Comparison of ENCODE assay signal across 1 cellular context in the genomic region with DNA sequence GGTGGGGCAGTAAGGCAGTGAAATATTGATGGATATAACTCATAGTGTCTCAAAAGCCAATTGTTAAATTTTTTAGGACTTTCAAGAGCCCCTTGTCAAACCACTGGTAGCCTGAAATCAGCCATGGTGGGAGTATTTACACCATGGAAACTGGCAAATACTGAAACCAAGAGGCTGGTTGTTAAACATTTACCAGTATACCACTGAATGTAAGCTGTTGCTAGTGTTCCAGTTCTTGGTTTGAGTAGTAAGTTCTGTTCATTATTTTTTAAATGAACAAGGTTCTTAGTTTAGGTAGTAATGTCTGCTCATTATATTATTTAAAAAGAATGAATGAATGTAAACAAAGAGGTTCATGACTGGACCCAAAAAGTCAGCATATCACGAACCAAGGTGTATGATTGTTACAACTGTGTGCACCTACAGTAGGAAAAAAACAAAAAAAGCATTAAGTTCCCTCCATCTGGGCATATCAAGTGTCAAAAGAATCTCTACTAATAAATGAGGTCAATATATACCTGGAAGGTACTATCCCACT.
TF ChIP-seq lines count a peak whose summit lies in the region.

No MANE protein-coding gene starts in this region.

TF ChIP-seq in HepG2, 621 proteins besides CTCF, POLR2A, EP300 and RAD21:
- TF ChIP-seq, protein P1, sequence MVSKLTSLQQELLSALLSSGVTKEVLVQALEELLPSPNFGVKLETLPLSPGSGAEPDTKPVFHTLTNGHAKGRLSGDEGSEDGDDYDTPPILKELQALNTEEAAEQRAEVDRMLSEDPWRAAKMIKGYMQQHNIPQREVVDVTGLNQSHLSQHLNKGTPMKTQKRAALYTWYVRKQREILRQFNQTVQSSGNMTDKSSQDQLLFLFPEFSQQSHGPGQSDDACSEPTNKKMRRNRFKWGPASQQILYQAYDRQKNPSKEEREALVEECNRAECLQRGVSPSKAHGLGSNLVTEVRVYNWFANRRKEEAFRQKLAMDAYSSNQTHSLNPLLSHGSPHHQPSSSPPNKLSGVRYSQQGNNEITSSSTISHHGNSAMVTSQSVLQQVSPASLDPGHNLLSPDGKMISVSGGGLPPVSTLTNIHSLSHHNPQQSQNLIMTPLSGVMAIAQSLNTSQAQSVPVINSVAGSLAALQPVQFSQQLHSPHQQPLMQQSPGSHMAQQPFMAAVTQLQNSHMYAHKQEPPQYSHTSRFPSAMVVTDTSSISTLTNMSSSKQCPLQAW (CRISPR knock-in tag; IDR thresholded peaks at IDR 0.05) = no peak
- TF ChIP-seq SOX5 (CRISPR knock-in tag; IDR thresholded peaks at IDR 0.05; ENCODE audit: borderline replicate concordance) (no peak), ETV5 (CRISPR knock-in tag; IDR thresholded peaks at IDR 0.05; ENCODE audit: borderline replicate concordance) (no peak), ZNF350 (CRISPR knock-in tag; IDR thresholded peaks at IDR 0.05; ENCODE audit: borderline replicate concordance, low read depth) (no peak), ZNF329 (CRISPR knock-in tag; IDR thresholded peaks at IDR 0.05; ENCODE audit: low read depth) (no peak), BORCS8-MEF2B (CRISPR knock-in tag; IDR thresholded peaks at IDR 0.05) (no peak), AGO2 (optimal IDR thresholded peaks at IDR 0.05; ENCODE audit: low read depth, low read length) (no peak), ZSCAN12 (CRISPR knock-in tag; IDR thresholded peaks at IDR 0.05) (no peak), ZNF660 (CRISPR knock-in tag; IDR thresholded peaks at IDR 0.05; ENCODE audit: borderline replicate concordance, low read depth) (no peak)
- TF ChIP-seq, protein P2, sequence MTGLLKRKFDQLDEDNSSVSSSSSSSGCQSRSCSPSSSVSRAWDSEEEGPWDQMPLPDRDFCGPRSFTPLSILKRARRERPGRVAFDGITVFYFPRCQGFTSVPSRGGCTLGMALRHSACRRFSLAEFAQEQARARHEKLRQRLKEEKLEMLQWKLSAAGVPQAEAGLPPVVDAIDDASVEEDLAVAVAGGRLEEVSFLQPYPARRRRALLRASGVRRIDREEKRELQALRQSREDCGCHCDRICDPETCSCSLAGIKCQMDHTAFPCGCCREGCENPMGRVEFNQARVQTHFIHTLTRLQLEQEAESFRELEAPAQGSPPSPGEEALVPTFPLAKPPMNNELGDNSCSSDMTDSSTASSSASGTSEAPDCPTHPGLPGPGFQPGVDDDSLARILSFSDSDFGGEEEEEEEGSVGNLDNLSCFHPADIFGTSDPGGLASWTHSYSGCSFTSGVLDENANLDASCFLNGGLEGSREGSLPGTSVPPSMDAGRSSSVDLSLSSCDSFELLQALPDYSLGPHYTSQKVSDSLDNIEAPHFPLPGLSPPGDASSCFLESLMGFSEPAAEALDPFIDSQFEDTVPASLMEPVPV (CRISPR knock-in tag; IDR thresholded peaks at IDR 0.05) = no peak
- TF ChIP-seq, protein P3, sequence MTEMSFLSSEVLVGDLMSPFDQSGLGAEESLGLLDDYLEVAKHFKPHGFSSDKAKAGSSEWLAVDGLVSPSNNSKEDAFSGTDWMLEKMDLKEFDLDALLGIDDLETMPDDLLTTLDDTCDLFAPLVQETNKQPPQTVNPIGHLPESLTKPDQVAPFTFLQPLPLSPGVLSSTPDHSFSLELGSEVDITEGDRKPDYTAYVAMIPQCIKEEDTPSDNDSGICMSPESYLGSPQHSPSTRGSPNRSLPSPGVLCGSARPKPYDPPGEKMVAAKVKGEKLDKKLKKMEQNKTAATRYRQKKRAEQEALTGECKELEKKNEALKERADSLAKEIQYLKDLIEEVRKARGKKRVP (CRISPR knock-in tag; IDR thresholded peaks at IDR 0.05) = no peak
- TF ChIP-seq, protein P4, sequence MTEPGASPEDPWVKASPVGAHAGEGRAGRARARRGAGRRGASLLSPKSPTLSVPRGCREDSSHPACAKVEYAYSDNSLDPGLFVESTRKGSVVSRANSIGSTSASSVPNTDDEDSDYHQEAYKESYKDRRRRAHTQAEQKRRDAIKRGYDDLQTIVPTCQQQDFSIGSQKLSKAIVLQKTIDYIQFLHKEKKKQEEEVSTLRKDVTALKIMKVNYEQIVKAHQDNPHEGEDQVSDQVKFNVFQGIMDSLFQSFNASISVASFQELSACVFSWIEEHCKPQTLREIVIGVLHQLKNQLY (CRISPR knock-in tag; IDR thresholded peaks at IDR 0.05) = no peak
